ENCODE assay signal across 8 cellular contexts in genomic region chr1:46718340-46718726, GRCh38. TPM values are rescaled to one million over a fixed set of nuclear protein-coding genes. Genes with fewer than 3 reads are reported as not detected.
DNase-seq lines count a peak whose midpoint lies in the region; ATAC-seq and TF ChIP-seq lines count a peak whose summit lies in the region.

No MANE protein-coding gene starts in this region.

- H3K27me3 ChIP-seq in Peyer's patch (no peaks in the 10 kb centered on the region), esophagus squamous epithelium (no peaks in the 10 kb centered on the region), parathyroid adenoma (ENCODE audit: control insufficient read depth, insufficient read depth, low read length) (no peaks in the 10 kb centered on the region)

- H3K9me3 ChIP-seq in Peyer's patch (no peaks in the 10 kb centered on the region), esophagus squamous epithelium (no peaks in the 10 kb centered on the region), parathyroid adenoma (ENCODE audit: control insufficient read depth, low read length) (no peaks in the 10 kb centered on the region)

- H3K4me2 ChIP-seq in parathyroid adenoma (ENCODE audit: low read length), result peak overlapping the region; percentile 83

- H3K9ac ChIP-seq in parathyroid adenoma, result peak overlapping the region; percentile 61

- TF ChIP-seq POLR2A in Peyer's patch (IDR thresholded peaks at IDR 0.05) (no peak), esophagus squamous epithelium (IDR thresholded peaks at IDR 0.05) (no peak)

- H2AFZ ChIP-seq in parathyroid adenoma, result peak overlapping the region; percentile 82

- H3K79me2 ChIP-seq in parathyroid adenoma, result peaks cover 10% of the 10 kb centered on the region

- TF ChIP-seq CTCF in Peyer's patch (IDR thresholded peaks at IDR 0.05), result no peak
- no peak for TF ChIP-seq CTCF in esophagus squamous epithelium (IDR thresholded peaks at IDR 0.05)
- no peak for TF ChIP-seq CTCF in parathyroid adenoma (IDR thresholded peaks at IDR 0.05)

- peaks cover 9 to 26% (median 18%) of the 10 kb centered on the region in 4 donors for H3K4me1 ChIP-seq in Peyer's patch
- H3K4me1 ChIP-seq in esophagus squamous epithelium, result peaks cover 14 to 68% (median 27%) of the 10 kb centered on the region in 3 donors
- H3K4me1 ChIP-seq in parathyroid adenoma, result peaks cover 6% of the 10 kb centered on the region

- H3K27ac ChIP-seq in Peyer's patch, result peak overlapping the region; percentile 84 to 96 (median 88)
- peak overlapping the region; percentile 90 to 95 (median 94) for H3K27ac ChIP-seq in esophagus squamous epithelium
- peak overlapping the region; percentile 66 for H3K27ac ChIP-seq in parathyroid adenoma

- H3K4me3 ChIP-seq in Peyer's patch, result peak overlapping the region; percentile 92 to 99 (median 96)
- peak overlapping the region; percentile 63 to 98 (median 78) for H3K4me3 ChIP-seq in esophagus squamous epithelium
- H3K4me3 ChIP-seq in parathyroid adenoma (ENCODE audit: low read depth, low read length), result peak overlapping the region; percentile 80

- intact Hi-C loops in esophagus squamous epithelium (cut with DNase I), result no loop called here

- DNase-seq in Peyer's patch (no peak), esophagus squamous epithelium (lab: John Stamatoyannopoulos, UW) (no peak), OCI-M1 (lab: John Stamatoyannopoulos, UW) (no peak), DMS53 (lab: John Stamatoyannopoulos, UW) (no peak), retina (no peak)
- no peak for DNase-seq in stimulated activated CD4-positive, alpha-beta T cell treated with anti-CD3 and anti-CD28 coated beads, Interleukin-15, amount 100 ng/mL, for 24 hours

- H3K36me3 ChIP-seq in Peyer's patch, result peaks cover 0 to 17% (median 0%) of the 10 kb centered on the region in 3 donors
- H3K36me3 ChIP-seq in esophagus squamous epithelium, result peaks cover 0 to 32% (median 0%) of the 10 kb centered on the region in 3 donors
- no peaks in the 10 kb centered on the region for H3K36me3 ChIP-seq in parathyroid adenoma (ENCODE audit: control insufficient read depth, insufficient read depth, low read length)

- ATAC-seq in GM21360 (IDR thresholded peaks at IDR 0.05; ENCODE audit: unreplicated experiment), result peak; percentile 3

- WGBS in esophagus squamous epithelium, 2 donors, result 0 to 4% methylated on average over 11 to 12 of the region's 12 CpGs

RNA-seq across cellular contexts. Expression of gene EFCAB14, which starts 0.6 kb away (rescaled TPM):
- total RNA-seq in Peyer's patch, result 100 to 1,000 TPM in 1 of 4 donors, 10 to 100 TPM in 3; 86.6 to 153 (median 96.9) TPM
- 10 to 100 TPM; 68.7 to 98.8 (median 88.9) TPM for total RNA-seq in esophagus squamous epithelium

RNA-seq across cellular contexts. Expression of gene TEX38, which starts 46.7 kb away (rescaled TPM):
- total RNA-seq in Peyer's patch, result not detected
- not detected for total RNA-seq in esophagus squamous epithelium

RNA-seq across cellular contexts. Expression of gene ATPAF1, which starts 50.2 kb away (rescaled TPM):
- total RNA-seq in Peyer's patch (10 to 100 TPM; 14.0 to 46.8 (median 34.8) TPM), esophagus squamous epithelium (10 to 100 TPM; 25.7 to 39.1 (median 32.8) TPM)
